ENCODE assay signal across 23 cellular contexts in the genomic region with DNA sequence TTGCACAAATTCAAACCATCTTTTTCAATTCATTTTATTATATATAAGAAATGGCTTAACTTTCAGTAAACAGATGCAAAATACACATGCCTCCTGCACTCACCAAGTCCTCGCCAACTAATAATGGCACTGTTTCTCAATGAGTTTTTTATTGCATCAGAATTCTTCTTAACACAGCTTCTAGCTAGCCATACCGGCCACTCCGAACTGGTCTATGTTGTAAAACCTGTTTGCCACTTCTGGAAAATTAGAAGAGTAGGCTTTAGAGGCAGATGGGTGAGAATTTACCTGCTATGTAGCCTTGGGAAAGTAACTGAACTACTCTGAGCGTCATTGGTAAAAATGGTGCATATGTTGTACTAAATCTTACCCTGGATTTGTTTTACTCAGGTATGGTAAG.
"Had no signal": no experiment of that assay in that cellular context is flagged by ENCODE, and none has a peak within 500 bp of the region (broad histone marks: within the 10 kb centered on the region; RNA-seq: fewer than 3 reads in every experiment).

No MANE protein-coding gene starts in this region.

- H3K4me1 ChIP-seq: gastrocnemius medialis, parathyroid adenoma had no signal

- H2AFZ ChIP-seq: parathyroid adenoma had no signal

- H3K36me3 ChIP-seq: cardiac muscle cell, esophagus squamous epithelium, gastrocnemius medialis had no signal

- H3K9me3 Mint-ChIP-seq: activated CD4-positive, alpha-beta memory T cell treated with anti-CD3 and anti-CD28 coated beads, Interleukin-2, amount 10 ng/mL, durations not matched to agents 7 days and 5 days; activated CD4-positive, alpha-beta T cell treated with anti-CD3 and anti-CD28 coated beads, Interleukin-2, amount 10 ng/mL, durations not matched to agents 24 days and 14 days; activated naive CD4-positive, alpha-beta T cell treated with anti-CD3 and anti-CD28 coated beads for 36 hours; activated naive CD8-positive, alpha-beta T cell treated with anti-CD3 and anti-CD28 coated beads, Interleukin-2, amount 10 ng/mL, durations not matched to agents 7 days and 5 days; dendritic cell treated with granulocyte-macrophage colony-stimulating factor and Interleukin-4, amounts not matched to agents 40 ng/mL and 50 ng/mL, for 4 days had no signal

- H3K9ac ChIP-seq: parathyroid adenoma had no signal

- H3K4me3 ChIP-seq: cardiac muscle cell, esophagus squamous epithelium, gastrocnemius medialis had no signal

- H3K79me2 ChIP-seq: parathyroid adenoma had no signal

- H3K4me1 Mint-ChIP-seq: activated CD4-positive, alpha-beta memory T cell treated with anti-CD3 and anti-CD28 coated beads, Interleukin-2, amount 10 ng/mL, durations not matched to agents 7 days and 5 days; activated CD4-positive, alpha-beta T cell treated with anti-CD3 and anti-CD28 coated beads, Interleukin-2, amount 10 ng/mL, durations not matched to agents 24 days and 14 days; activated naive CD8-positive, alpha-beta T cell treated with anti-CD3 and anti-CD28 coated beads, Interleukin-2, amount 10 ng/mL, durations not matched to agents 7 days and 5 days; naive B cell had no signal

- H3K27ac Mint-ChIP-seq: activated CD4-positive, alpha-beta memory T cell treated with anti-CD3 and anti-CD28 coated beads, Interleukin-2, amount 10 ng/mL, durations not matched to agents 7 days and 5 days; activated CD4-positive, alpha-beta T cell treated with anti-CD3 and anti-CD28 coated beads, Interleukin-2, amount 10 ng/mL, durations not matched to agents 24 days and 14 days; activated naive CD4-positive, alpha-beta T cell treated with anti-CD3 and anti-CD28 coated beads for 36 hours; activated naive CD8-positive, alpha-beta T cell treated with anti-CD3 and anti-CD28 coated beads, Interleukin-2, amount 10 ng/mL, durations not matched to agents 7 days and 5 days; activated T-cell treated with anti-CD3 and anti-CD28 coated beads, Interleukin-2, amount 50 U/mL, for 72 hours; dendritic cell treated with granulocyte-macrophage colony-stimulating factor and Interleukin-4, amounts not matched to agents 40 ng/mL and 50 ng/mL, for 4 days; naive B cell had no signal

- ATAC-seq: activated CD4-positive, CD25-positive, alpha-beta regulatory T cell treated with anti-CD3 and anti-CD28 coated beads, Interleukin-2, amount 50 U/mL, for 24 hours; activated T-cell treated with anti-CD3 and anti-CD28 coated beads, Interleukin-2, amount 50 U/mL, for 72 hours; gastrocnemius medialis; left ventricle myocardium superior; right cardiac atrium had no signal

- H3K36me3 Mint-ChIP-seq: activated naive CD8-positive, alpha-beta T cell treated with anti-CD3 and anti-CD28 coated beads, Interleukin-2, amount 10 ng/mL, durations not matched to agents 7 days and 5 days; naive B cell had no signal

- H3K27ac ChIP-seq: cardiac muscle cell, gastrocnemius medialis, parathyroid adenoma, VCaP had no signal

- DNase-seq: activated CD4-positive, alpha-beta memory T cell treated with anti-CD3 and anti-CD28 coated beads, Interleukin-2, amount 10 ng/mL, durations not matched to agents 7 days and 5 days; activated CD4-positive, alpha-beta T cell treated with anti-CD3 and anti-CD28 coated beads, Interleukin-2, amount 10 ng/mL, durations not matched to agents 24 days and 14 days; activated effector memory CD4-positive, alpha-beta T cell treated with Interleukin-2 at 50 U/mL for 16 hours; activated naive CD4-positive, alpha-beta T cell treated with anti-CD3 and anti-CD28 coated beads for 36 hours; activated naive CD8-positive, alpha-beta T cell treated with anti-CD3 and anti-CD28 coated beads, Interleukin-2, amount 10 ng/mL, durations not matched to agents 7 days and 5 days; activated T-cell treated with anti-CD3 and anti-CD28 coated beads, Interleukin-2, amount 50 U/mL, for 72 hours; amniotic stem cell; effector CD8-positive, alpha-beta T cell; esophagus squamous epithelium; gastrocnemius medialis; hypothalamus; left ventricle myocardium superior; mesendoderm; naive B cell; nucleus accumbens; right cardiac atrium; stimulated activated CD4-positive, alpha-beta T cell treated with anti-CD3 and anti-CD28 coated beads, Interleukin-4, amount 100 ng/mL, for 24 hours; stimulated activated naive CD4-positive, alpha-beta T cell treated with Interleukin-2 at 50 U/mL for 16 hours had no signal

- H3K9me3 ChIP-seq: esophagus squamous epithelium, gastrocnemius medialis had no signal

- H3K4me3 Mint-ChIP-seq: activated CD4-positive, alpha-beta memory T cell treated with anti-CD3 and anti-CD28 coated beads, Interleukin-2, amount 10 ng/mL, durations not matched to agents 7 days and 5 days; activated CD4-positive, alpha-beta T cell treated with anti-CD3 and anti-CD28 coated beads, Interleukin-2, amount 10 ng/mL, durations not matched to agents 24 days and 14 days; activated naive CD4-positive, alpha-beta T cell treated with anti-CD3 and anti-CD28 coated beads for 36 hours; activated naive CD8-positive, alpha-beta T cell treated with anti-CD3 and anti-CD28 coated beads, Interleukin-2, amount 10 ng/mL, durations not matched to agents 7 days and 5 days; activated T-cell treated with anti-CD3 and anti-CD28 coated beads, Interleukin-2, amount 50 U/mL, for 72 hours; dendritic cell treated with granulocyte-macrophage colony-stimulating factor and Interleukin-4, amounts not matched to agents 40 ng/mL and 50 ng/mL, for 4 days; naive B cell had no signal

- H3K27me3 ChIP-seq: cardiac muscle cell, esophagus squamous epithelium, gastrocnemius medialis had no signal
